ENCODE assay signal across 8 cellular contexts in the genomic region with DNA sequence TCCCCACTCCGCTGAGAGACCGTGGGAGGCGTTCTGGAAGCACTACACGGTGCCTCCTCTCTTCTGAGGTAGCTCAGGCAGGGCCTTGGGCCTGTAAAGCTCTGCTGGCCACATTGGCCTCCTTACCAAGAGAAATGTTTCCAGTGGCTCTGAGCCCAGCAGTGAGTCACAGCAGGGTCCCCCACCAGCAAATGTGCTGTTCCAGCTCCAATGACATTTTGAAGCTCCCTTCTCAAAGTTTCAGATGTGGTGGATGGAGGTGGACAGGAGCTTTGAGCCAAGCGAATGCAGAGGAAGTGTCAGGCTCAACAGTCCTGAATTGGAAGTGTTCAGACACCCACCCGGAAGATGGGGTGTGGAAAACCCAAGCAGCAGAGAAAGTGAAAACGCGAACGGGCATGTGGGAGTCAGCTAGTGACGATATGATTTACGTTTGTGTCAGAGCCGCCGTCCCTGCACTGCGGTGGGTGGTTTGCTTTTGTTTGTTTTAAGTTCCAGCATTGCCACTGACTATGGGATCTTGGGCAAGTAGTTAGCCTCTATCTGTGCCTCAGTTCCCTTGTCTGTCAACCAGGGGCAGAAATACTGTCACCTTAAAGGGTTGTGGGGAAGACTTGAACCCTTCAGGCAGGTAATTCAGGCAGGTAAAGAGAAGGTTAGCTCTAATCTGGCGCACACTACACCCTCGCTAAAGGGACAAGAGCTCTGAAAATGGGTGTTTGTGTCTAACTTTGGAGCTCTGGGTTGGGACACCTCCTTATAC.
DNase-seq lines count a peak whose midpoint lies in the region; ATAC-seq and TF ChIP-seq lines count a peak whose summit lies in the region.

No MANE protein-coding gene starts in this region.

- H3K36me3 ChIP-seq in HAP-1 (replicated peaks): no peaks in the 10 kb centered on the region

- in situ Hi-C loops in HAP-1 (cut with MboI; ENCODE audit: low sequenced_read_pairs): loop anchor here (25.0 kb wide), 1 partner anchor 818 kb away; no protein-coding TSS in a partner anchor

- no peaks in the 10 kb centered on the region for H3K27me3 ChIP-seq in HAP-1 (ENCODE audit: low read depth)

- no peak for TF ChIP-seq CTCF in GM10266 (IDR thresholded peaks at IDR 0.05; ENCODE audit: control insufficient read depth, insufficient read depth, low read depth, missing control alignments)
- no peak for TF ChIP-seq CTCF in fibroblast of pulmonary artery (IDR thresholded peaks at IDR 0.05; ENCODE audit: low read length, missing control alignments)

- H3K4me1 ChIP-seq in HAP-1: no peaks in the 10 kb centered on the region

- no peaks in the 10 kb centered on the region for H3K9me3 ChIP-seq in HAP-1

- ATAC-seq in HG02885 (IDR thresholded peaks at IDR 0.05; ENCODE audit: poor library complexity, unreplicated experiment): peak; percentile 57

- DNase-seq in GM10266 (ENCODE audit: extremely low spot score) (peak; percentile 62), fibroblast of pulmonary artery (ENCODE audit: low read depth) (peak; percentile 55), GM19238 (ENCODE audit: insufficient read length, low spot score) (no peak), NCI-H1105 treated with DMSO at 0.1 percent for 48 hours (lab: John Stamatoyannopoulos, UW) (no peak), HAP-1 (ENCODE audit: low spot score in 2 of 2) (no peak)
- peak; percentile 85 for DNase-seq in activated CD8-positive, alpha-beta memory T cell treated with anti-CD3 and anti-CD28 coated beads for 24 hours
- DNase-seq in stimulated activated CD8-positive, alpha-beta memory T cell treated with anti-CD3 and anti-CD28 coated beads, Interleukin-4, amount 100 ng/mL, for 1 hour (ENCODE audit: low read depth in 2 of 2, low spot score in 1 of 2): peak; percentile 7 to 11

- no peak overlapping the region for H3K4me3 ChIP-seq in fibroblast of pulmonary artery (replicated peaks; ENCODE audit: low read depth, low read length)
- H3K4me3 ChIP-seq in HAP-1: no peak overlapping the region

Comparison
In these comparisons a context has a peak if more than half of its experiments do, and no peak if none do; other contexts are left out.
1. DNase-seq: peak in GM10266 (single experiment), activated CD8-positive, alpha-beta memory T cell treated with anti-CD3 and anti-CD28 coated beads for 24 hours (single experiment), fibroblast of pulmonary artery (single experiment) and stimulated activated CD8-positive, alpha-beta memory T cell treated with anti-CD3 and anti-CD28 coated beads, Interleukin-4, amount 100 ng/mL, for 1 hour (2 of 2); none in GM19238 (single experiment), NCI-H1105 treated with DMSO at 0.1 percent for 48 hours (single experiment) and HAP-1 (0 of 2).